8 cellular contexts compared by ENCODE assay signal in the genomic region with DNA sequence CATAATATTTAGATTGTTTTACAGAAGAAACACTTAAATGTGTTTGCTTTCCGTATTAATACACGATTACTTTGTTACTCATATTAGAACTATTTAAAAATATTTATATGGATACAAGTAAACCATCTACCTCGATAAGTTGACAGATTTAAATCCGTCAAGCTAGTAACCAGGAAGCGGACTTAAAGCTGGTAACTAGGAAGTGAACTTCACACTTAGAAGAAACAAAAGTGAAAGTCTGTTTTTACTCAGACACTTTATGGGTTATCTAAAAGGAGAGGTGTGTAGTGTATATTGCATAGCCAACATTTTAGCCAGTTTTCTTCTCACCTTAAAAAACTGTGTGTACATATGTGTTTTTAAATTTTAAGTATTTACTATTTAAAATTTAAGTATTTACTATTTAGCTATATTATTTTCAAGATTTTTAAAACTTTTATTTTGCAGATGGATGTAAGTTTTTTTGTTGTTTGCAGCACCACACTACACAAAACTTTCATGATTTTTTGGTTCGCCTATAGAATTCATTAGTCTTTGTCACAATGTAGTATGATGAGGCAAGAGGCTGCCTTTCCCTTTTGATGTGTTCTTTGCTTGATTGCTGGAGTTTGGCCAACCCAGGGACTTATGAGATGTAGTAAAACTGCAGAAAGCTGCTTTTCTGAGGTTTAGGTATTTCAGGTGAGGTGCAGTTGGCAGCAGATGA. TPM values are rescaled to one million over a fixed set of nuclear protein-coding genes. Genes with fewer than 3 reads are reported as not detected.
DNase-seq lines count a peak whose midpoint lies in the region; ATAC-seq and TF ChIP-seq lines count a peak whose summit lies in the region.

No MANE protein-coding gene starts in this region.

- H3K9me2 ChIP-seq in Loucy (replicated peaks; ENCODE audit: low read depth, low read length), result no peaks in the 10 kb centered on the region

- POLR2A ChIA-PET in activated CD4-positive, alpha-beta T cell treated with anti-CD3 and anti-CD28 coated beads, Interleukin-2, amount 10 ng/mL, durations not matched to agents 7 days and 5 days (lab: Charles Lee), result no interaction called here
- POLR2A ChIA-PET in HEK293 (lab: Yijun Ruan, JAX), result no interaction called here

- intact Hi-C loops in left colon (cut with DNase I, micrococcal nuclease) (loop anchor here in 1 of 2 donors (5.0 kb wide), 1 partner anchor 95 kb away; no protein-coding TSS in a partner anchor), upper lobe of right lung (cut with DNase I) (no loop called here)

- H3K36me3 Mint-ChIP-seq in activated CD4-positive, alpha-beta T cell treated with anti-CD3 and anti-CD28 coated beads, Interleukin-2, amount 10 ng/mL, durations not matched to agents 7 days and 5 days (ENCODE audit: low read depth), result peaks cover 15% of the 10 kb centered on the region
- peaks cover 3% of the 10 kb centered on the region for H3K36me3 Mint-ChIP-seq in activated naive CD8-positive, alpha-beta T cell treated with anti-CD3 and anti-CD28 coated beads, Interleukin-2, amount 50 U/mL, for 24 hours (ENCODE audit: low read depth)

- H3K9ac ChIP-seq in Loucy (ENCODE audit: low read depth, low read length, poor library complexity, severe bottlenecking), result peak overlapping the region; percentile 62

- peaks cover 46% of the 10 kb centered on the region for H3K4me1 Mint-ChIP-seq in activated CD4-positive, alpha-beta T cell treated with anti-CD3 and anti-CD28 coated beads, Interleukin-2, amount 10 ng/mL, durations not matched to agents 7 days and 5 days
- peaks cover 55% of the 10 kb centered on the region for H3K4me1 Mint-ChIP-seq in activated naive CD8-positive, alpha-beta T cell treated with anti-CD3 and anti-CD28 coated beads, Interleukin-2, amount 50 U/mL, for 24 hours

- peaks cover 45% of the 10 kb centered on the region for H4K20me1 ChIP-seq in Loucy (ENCODE audit: insufficient read depth, low read length, poor library complexity, severe bottlenecking)

- H3K4me3 ChIP-seq in HEK293 (ENCODE audit: low read depth, low read length) (peak overlapping the region; percentile 82), Loucy (ENCODE audit: low read length, poor library complexity, severe bottlenecking) (peak overlapping the region; percentile 92), upper lobe of right lung (peak overlapping the region; percentile 82)

- H3K4me3 Mint-ChIP-seq in activated CD4-positive, alpha-beta T cell treated with anti-CD3 and anti-CD28 coated beads, Interleukin-2, amount 10 ng/mL, durations not matched to agents 7 days and 5 days, result peak overlapping the region; percentile 82
- H3K4me3 Mint-ChIP-seq in activated naive CD8-positive, alpha-beta T cell treated with anti-CD3 and anti-CD28 coated beads, Interleukin-2, amount 50 U/mL, for 24 hours, result peak overlapping the region; percentile 94

- peaks cover 9% of the 10 kb centered on the region for H3K27me3 Mint-ChIP-seq in activated CD4-positive, alpha-beta T cell treated with anti-CD3 and anti-CD28 coated beads, Interleukin-2, amount 10 ng/mL, durations not matched to agents 7 days and 5 days
- H3K27me3 Mint-ChIP-seq in activated naive CD8-positive, alpha-beta T cell treated with anti-CD3 and anti-CD28 coated beads, Interleukin-2, amount 50 U/mL, for 24 hours, result peaks cover 2% of the 10 kb centered on the region

- H3K79me2 ChIP-seq in Loucy (ENCODE audit: insufficient read depth, low read length), result peaks cover 63% of the 10 kb centered on the region

- peaks cover 22% of the 10 kb centered on the region for H3K4me1 ChIP-seq in HEK293 (ENCODE audit: control insufficient read depth, insufficient read depth, low read length)
- peaks cover 46% of the 10 kb centered on the region for H3K4me1 ChIP-seq in Loucy (ENCODE audit: insufficient read depth, low read length, poor library complexity, severe bottlenecking)
- peaks cover 44% of the 10 kb centered on the region for H3K4me1 ChIP-seq in upper lobe of right lung

- H3K27me3 ChIP-seq in Loucy (ENCODE audit: insufficient read depth, low read length, poor library complexity, severe bottlenecking) (no peaks in the 10 kb centered on the region), upper lobe of right lung (no peaks in the 10 kb centered on the region)

- H3F3A ChIP-seq in Loucy (ENCODE audit: low read depth), result 0 out of 2 replicates have a peak, but pooled peaks cover 4% of the 10 kb centered on the region

- peak; percentile 40 for ATAC-seq in activated naive CD8-positive, alpha-beta T cell treated with anti-CD3 and anti-CD28 coated beads, Interleukin-2, amount 50 U/mL, for 24 hours
- ATAC-seq in left colon (peak; percentile 57), upper lobe of right lung (no peak)

- DNase-seq in activated CD4-positive, alpha-beta T cell treated with anti-CD3 and anti-CD28 coated beads, Interleukin-2, amount 10 ng/mL, durations not matched to agents 7 days and 5 days, result peak; percentile 33
- DNase-seq in activated CD4-positive, alpha-beta T cell treated with anti-CD3 and anti-CD28 coated beads for 4 hours, result no peak
- DNase-seq in activated naive CD8-positive, alpha-beta T cell treated with anti-CD3 and anti-CD28 coated beads, Interleukin-2, amount 50 U/mL, for 24 hours, result no peak
- DNase-seq in left colon (no peak), upper lobe of right lung (no peak), ecto neural progenitor cell (ENCODE audit: low spot score) (no peak)

- TF ChIP-seq CTCF in HEK293 (tag by site-specific recombination; IDR thresholded peaks at IDR 0.05) (no peak), Loucy (conservative IDR thresholded peaks at IDR 0.05; ENCODE audit: low read length) (no peak), upper lobe of right lung (IDR thresholded peaks at IDR 0.05) (no peak)

- peak overlapping the region; percentile 67; the same call in 1 of the 2 replicates for H2AFZ ChIP-seq in Loucy (ENCODE audit: low read length)

- CTCF ChIA-PET in activated CD4-positive, alpha-beta T cell treated with anti-CD3 and anti-CD28 coated beads, Interleukin-2, amount 10 ng/mL, durations not matched to agents 7 days and 5 days (lab: Charles Lee), result no interaction called here
- CTCF ChIA-PET in HEK293 (lab: Yijun Ruan, JAX), result interaction anchor here (0.6 to 0.7 kb wide), 2 partner anchors 103 to 203 kb away, joined by 3 read pairs; no protein-coding TSS in a partner anchor

- H3K27ac ChIP-seq in HEK293 (ENCODE audit: extremely low read depth, low read depth, low read length) (no peak overlapping the region), upper lobe of right lung (peak overlapping the region; percentile 94)

- H3K9me3 ChIP-seq in HEK293 (ENCODE audit: control insufficient read depth, insufficient read depth, low read depth, low read length) (no peaks in the 10 kb centered on the region), Loucy (ENCODE audit: insufficient read depth, low read depth, low read length) (no peaks in the 10 kb centered on the region), upper lobe of right lung (no peaks in the 10 kb centered on the region)

- peak overlapping the region; percentile 95 for H3K4me2 ChIP-seq in Loucy (ENCODE audit: low read depth, low read length, poor library complexity, severe bottlenecking)

- H3K9me3 Mint-ChIP-seq in activated CD4-positive, alpha-beta T cell treated with anti-CD3 and anti-CD28 coated beads, Interleukin-2, amount 10 ng/mL, durations not matched to agents 7 days and 5 days, result peaks cover 2% of the 10 kb centered on the region
- H3K9me3 Mint-ChIP-seq in activated naive CD8-positive, alpha-beta T cell treated with anti-CD3 and anti-CD28 coated beads, Interleukin-2, amount 50 U/mL, for 24 hours, result peaks cover 6% of the 10 kb centered on the region

- H3K36me3 ChIP-seq in HEK293 (ENCODE audit: control insufficient read depth in 2 of 2, insufficient read depth in 1 of 2, low read length in 2 of 2) (no peaks in the 10 kb centered on the region), Loucy (ENCODE audit: insufficient read depth, low read length) (no peaks in the 10 kb centered on the region), upper lobe of right lung (no peaks in the 10 kb centered on the region)

- peak overlapping the region; percentile 92 for H3K27ac Mint-ChIP-seq in activated CD4-positive, alpha-beta T cell treated with anti-CD3 and anti-CD28 coated beads, Interleukin-2, amount 10 ng/mL, durations not matched to agents 7 days and 5 days
- H3K27ac Mint-ChIP-seq in activated naive CD8-positive, alpha-beta T cell treated with anti-CD3 and anti-CD28 coated beads, Interleukin-2, amount 50 U/mL, for 24 hours, result peak overlapping the region; percentile 72

TF ChIP-seq in HEK293, 187 proteins besides CTCF, POLR2A, EP300 and RAD21 (continues in another document):
- TF ChIP-seq ZNF776 (tag by site-specific recombination; IDR thresholded peaks at IDR 0.05; ENCODE audit: borderline replicate concordance), result no peak
- no peak for TF ChIP-seq ZBTB8A (tag by site-specific recombination; IDR thresholded peaks at IDR 0.05)
- TF ChIP-seq ZNF747 (tag by site-specific recombination; IDR thresholded peaks at IDR 0.05), result no peak
- TF ChIP-seq, protein P1, sequence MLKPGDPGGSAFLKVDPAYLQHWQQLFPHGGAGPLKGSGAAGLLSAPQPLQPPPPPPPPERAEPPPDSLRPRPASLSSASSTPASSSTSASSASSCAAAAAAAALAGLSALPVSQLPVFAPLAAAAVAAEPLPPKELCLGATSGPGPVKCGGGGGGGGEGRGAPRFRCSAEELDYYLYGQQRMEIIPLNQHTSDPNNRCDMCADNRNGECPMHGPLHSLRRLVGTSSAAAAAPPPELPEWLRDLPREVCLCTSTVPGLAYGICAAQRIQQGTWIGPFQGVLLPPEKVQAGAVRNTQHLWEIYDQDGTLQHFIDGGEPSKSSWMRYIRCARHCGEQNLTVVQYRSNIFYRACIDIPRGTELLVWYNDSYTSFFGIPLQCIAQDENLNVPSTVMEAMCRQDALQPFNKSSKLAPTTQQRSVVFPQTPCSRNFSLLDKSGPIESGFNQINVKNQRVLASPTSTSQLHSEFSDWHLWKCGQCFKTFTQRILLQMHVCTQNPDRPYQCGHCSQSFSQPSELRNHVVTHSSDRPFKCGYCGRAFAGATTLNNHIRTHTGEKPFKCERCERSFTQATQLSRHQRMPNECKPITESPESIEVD (tag by site-specific recombination; IDR thresholded peaks at IDR 0.05), result peak; percentile 38

RNA-seq across cellular contexts. Expression of a gene that starts 2.7 kb away (rescaled TPM):
- total RNA-seq in activated CD4-positive, alpha-beta T cell treated with anti-CD3 and anti-CD28 coated beads, Interleukin-2, amount 10 ng/mL, durations not matched to agents 7 days and 5 days, result 10 to 100 TPM; 50.3 to 56.0 TPM
- total RNA-seq in left colon (10 to 100 TPM; 33.8 to 38.9 TPM), upper lobe of right lung (65.0 TPM)
